In genomic region chr14:23206422-23207145, GRCh38 we compare ENCODE assay signal across 27 cellular contexts. TPM values are rescaled to one million over a fixed set of nuclear protein-coding genes. Genes with fewer than 3 reads are reported as not detected.
"Had no signal": no experiment of that assay in that cellular context is flagged by ENCODE, and none has a peak within 500 bp of the region (broad histone marks: within the 10 kb centered on the region; RNA-seq: fewer than 3 reads in every experiment).

No MANE protein-coding gene starts in this region.

- H3K9ac ChIP-seq: parathyroid adenoma had no signal

- H3K27me3 ChIP-seq: colonic mucosa, hepatocyte, transverse colon had no signal

- H2AFZ ChIP-seq: hepatocyte, parathyroid adenoma had no signal

- ATAC-seq: lower lobe of right lung; natural killer cell treated with Interleukin-12 subunit alpha and Interleukin-12 subunit beta and Interleukin-15 and Interleukin-18, amount 100 ng/mL, for 72 hours; psoas muscle; stimulated activated naive B cell treated with anti-CD40 and anti-IgM and Interleukin-4, amounts not matched to agents 10 μg/mL and 1 μg/mL and 100 μg/mL, for 72 hours; stimulated activated naive CD8-positive, alpha-beta T cell treated with anti-CD3 and anti-CD28 coated beads, Interleukin-15, amount 100 ng/mL, for 72 hours had no signal

- H3K79me2 ChIP-seq: hepatocyte, parathyroid adenoma had no signal

- DNase-seq: colonic mucosa; effector CD4-positive, alpha-beta T cell; foreskin melanocyte; head of caudate nucleus; islet precursor cell; left ventricle myocardium inferior; lower lobe of right lung; midbrain; psoas muscle; retina; sigmoid colon; stimulated activated CD4-positive, alpha-beta T cell treated with anti-CD3 and anti-CD28 coated beads, Interleukin-2, amount 100 ng/mL, for 24 hours; stimulated activated CD4-positive, alpha-beta T cell treated with anti-CD3 and anti-CD28 coated beads, Interleukin-4, amount 100 ng/mL, for 4 hours; stimulated activated naive B cell treated with anti-CD40 and anti-IgM and Interleukin-4, amounts not matched to agents 10 μg/mL and 1 μg/mL and 100 μg/mL, for 72 hours; stimulated activated naive CD8-positive, alpha-beta T cell treated with anti-CD3 and anti-CD28 coated beads, Interleukin-15, amount 100 ng/mL, for 72 hours; transverse colon had no signal

- H3K4me3 ChIP-seq: colonic mucosa, hepatocyte, left ventricle myocardium inferior, lower lobe of right lung, psoas muscle, sigmoid colon, skin epidermis, thoracic aorta, transverse colon had no signal

- H3K4me1 ChIP-seq: colonic mucosa, left ventricle myocardium inferior, lower lobe of right lung, parathyroid adenoma, psoas muscle, sigmoid colon, transverse colon had no signal

- H3K9me3 ChIP-seq: colonic mucosa, left ventricle myocardium inferior, lower lobe of right lung, psoas muscle, sigmoid colon, thoracic aorta, transverse colon had no signal

- H3K4me2 ChIP-seq: hepatocyte had no signal

- H3K27ac ChIP-seq: colonic mucosa, hepatocyte, left ventricle myocardium inferior, lower lobe of right lung, parathyroid adenoma, psoas muscle, sigmoid colon, skin epidermis, thoracic aorta, transverse colon had no signal

- H3K36me3 ChIP-seq: colonic mucosa, left ventricle myocardium inferior, lower lobe of right lung, sigmoid colon, thoracic aorta, transverse colon had no signal

RNA-seq across cellular contexts. Expression of gene RNF212B, which starts 31.2 kb away (rescaled TPM):
- total RNA-seq: cerebellum; colonic mucosa; dermis microvascular lymphatic vessel endothelial cell; left ventricle myocardium inferior; lower lobe of right lung; natural killer cell treated with Interleukin-12 subunit alpha and Interleukin-12 subunit beta and Interleukin-15 and Interleukin-18, amount 100 ng/mL, for 72 hours; omental fat pad; psoas muscle; sigmoid colon; subcutaneous adipose tissue; thoracic aorta; transverse colon; ureter had no signal
- polyA plus RNA-seq: esophagus, hepatocyte, psoas muscle, sigmoid colon had no signal
